ENCODE assay signal across 1 cellular context in the genomic region with DNA sequence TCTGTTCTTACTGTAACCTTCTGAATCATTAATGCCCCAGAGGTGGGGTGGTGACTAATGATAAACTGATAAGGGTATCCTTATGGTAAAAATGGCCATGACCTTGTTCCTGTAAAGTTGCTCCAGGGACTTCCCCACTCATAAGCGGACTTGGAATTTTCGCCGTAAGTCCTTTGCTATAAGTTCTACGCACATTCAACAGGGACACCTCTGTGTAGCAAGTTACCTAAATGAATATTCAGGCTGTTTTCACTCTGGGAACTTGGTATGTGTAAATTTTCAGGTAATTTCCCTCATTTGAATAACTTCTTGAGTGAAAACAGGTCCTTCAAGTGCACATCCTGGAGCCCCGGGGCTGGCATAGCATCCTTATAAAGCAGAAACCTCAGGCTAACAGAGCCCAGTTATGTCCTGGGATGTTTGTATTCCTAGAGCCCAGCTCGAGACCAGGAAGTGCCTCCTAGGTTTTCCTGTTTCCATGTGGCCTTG.
TF ChIP-seq lines count a peak whose summit lies in the region.

No MANE protein-coding gene starts in this region.

TF ChIP-seq in GM23338, 12 proteins besides CTCF, POLR2A, EP300 and RAD21 (continued from another document):
- TF ChIP-seq, protein P1, sequence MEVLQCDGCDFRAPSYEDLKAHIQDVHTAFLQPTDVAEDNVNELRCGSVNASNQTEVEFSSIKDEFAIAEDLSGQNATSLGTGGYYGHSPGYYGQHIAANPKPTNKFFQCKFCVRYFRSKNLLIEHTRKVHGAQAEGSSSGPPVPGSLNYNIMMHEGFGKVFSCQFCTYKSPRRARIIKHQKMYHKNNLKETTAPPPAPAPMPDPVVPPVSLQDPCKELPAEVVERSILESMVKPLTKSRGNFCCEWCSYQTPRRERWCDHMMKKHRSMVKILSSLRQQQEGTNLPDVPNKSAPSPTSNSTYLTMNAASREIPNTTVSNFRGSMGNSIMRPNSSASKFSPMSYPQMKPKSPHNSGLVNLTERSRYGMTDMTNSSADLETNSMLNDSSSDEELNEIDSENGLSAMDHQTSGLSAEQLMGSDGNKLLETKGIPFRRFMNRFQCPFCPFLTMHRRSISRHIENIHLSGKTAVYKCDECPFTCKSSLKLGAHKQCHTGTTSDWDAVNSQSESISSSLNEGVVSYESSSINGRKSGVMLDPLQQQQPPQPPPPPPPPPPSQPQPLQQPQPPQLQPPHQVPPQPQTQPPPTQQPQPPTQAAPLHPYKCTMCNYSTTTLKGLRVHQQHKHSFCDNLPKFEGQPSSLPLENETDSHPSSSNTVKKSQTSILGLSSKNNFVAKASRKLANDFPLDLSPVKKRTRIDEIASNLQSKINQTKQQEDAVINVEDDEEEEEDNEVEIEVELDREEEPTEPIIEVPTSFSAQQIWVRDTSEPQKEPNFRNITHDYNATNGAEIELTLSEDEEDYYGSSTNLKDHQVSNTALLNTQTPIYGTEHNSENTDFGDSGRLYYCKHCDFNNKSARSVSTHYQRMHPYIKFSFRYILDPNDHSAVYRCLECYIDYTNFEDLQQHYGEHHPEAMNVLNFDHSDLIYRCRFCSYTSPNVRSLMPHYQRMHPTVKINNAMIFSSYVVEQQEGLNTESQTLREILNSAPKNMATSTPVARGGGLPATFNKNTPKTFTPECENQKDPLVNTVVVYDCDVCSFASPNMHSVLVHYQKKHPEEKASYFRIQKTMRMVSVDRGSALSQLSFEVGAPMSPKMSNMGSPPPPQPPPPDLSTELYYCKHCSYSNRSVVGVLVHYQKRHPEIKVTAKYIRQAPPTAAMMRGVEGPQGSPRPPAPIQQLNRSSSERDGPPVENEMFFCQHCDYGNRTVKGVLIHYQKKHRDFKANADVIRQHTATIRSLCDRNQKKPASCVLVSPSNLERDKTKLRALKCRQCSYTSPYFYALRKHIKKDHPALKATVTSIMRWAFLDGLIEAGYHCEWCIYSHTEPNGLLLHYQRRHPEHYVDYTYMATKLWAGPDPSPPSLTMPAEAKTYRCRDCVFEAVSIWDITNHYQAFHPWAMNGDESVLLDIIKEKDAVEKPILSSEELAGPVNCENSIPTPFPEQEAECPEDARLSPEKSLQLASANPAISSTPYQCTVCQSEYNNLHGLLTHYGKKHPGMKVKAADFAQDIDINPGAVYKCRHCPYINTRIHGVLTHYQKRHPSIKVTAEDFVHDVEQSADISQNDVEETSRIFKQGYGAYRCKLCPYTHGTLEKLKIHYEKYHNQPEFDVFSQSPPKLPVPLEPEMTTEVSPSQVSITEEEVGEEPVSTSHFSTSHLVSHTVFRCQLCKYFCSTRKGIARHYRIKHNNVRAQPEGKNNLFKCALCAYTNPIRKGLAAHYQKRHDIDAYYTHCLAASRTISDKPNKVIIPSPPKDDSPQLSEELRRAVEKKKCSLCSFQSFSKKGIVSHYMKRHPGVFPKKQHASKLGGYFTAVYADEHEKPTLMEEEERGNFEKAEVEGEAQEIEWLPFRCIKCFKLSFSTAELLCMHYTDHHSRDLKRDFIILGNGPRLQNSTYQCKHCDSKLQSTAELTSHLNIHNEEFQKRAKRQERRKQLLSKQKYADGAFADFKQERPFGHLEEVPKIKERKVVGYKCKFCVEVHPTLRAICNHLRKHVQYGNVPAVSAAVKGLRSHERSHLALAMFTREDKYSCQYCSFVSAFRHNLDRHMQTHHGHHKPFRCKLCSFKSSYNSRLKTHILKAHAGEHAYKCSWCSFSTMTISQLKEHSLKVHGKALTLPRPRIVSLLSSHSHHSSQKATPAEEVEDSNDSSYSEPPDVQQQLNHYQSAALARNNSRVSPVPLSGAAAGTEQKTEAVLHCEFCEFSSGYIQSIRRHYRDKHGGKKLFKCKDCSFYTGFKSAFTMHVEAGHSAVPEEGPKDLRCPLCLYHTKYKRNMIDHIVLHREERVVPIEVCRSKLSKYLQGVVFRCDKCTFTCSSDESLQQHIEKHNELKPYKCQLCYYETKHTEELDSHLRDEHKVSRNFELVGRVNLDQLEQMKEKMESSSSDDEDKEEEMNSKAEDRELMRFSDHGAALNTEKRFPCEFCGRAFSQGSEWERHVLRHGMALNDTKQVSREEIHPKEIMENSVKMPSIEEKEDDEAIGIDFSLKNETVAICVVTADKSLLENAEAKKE (CRISPR knock-in tag; IDR thresholded peaks at IDR 0.05), result no peak
- TF ChIP-seq EZH2phosphoT487 (IDR thresholded peaks at IDR 0.05; ENCODE audit: unreplicated experiment) (no peak), ZNF331 (CRISPR knock-in tag; IDR thresholded peaks at IDR 0.05; ENCODE audit: low read depth) (no peak), NANOG (IDR thresholded peaks at IDR 0.05; ENCODE audit: borderline replicate concordance) (no peak), ZNF114 (CRISPR knock-in tag; IDR thresholded peaks at IDR 0.05) (no peak)
- TF ChIP-seq, protein P2, sequence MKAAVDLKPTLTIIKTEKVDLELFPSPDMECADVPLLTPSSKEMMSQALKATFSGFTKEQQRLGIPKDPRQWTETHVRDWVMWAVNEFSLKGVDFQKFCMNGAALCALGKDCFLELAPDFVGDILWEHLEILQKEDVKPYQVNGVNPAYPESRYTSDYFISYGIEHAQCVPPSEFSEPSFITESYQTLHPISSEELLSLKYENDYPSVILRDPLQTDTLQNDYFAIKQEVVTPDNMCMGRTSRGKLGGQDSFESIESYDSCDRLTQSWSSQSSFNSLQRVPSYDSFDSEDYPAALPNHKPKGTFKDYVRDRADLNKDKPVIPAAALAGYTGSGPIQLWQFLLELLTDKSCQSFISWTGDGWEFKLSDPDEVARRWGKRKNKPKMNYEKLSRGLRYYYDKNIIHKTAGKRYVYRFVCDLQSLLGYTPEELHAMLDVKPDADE (IDR thresholded peaks at IDR 0.05), result no peak
TF ChIP-seq in GM23338: peak in this region for 0.
